In genomic region chr14:33457021-33457420, GRCh38 we compare ENCODE assay signal across 21 cellular contexts.
DNase-seq lines count a peak whose midpoint lies in the region; ATAC-seq and TF ChIP-seq lines count a peak whose summit lies in the region.
"Had no signal": no experiment of that assay in that cellular context is flagged by ENCODE, and none has a peak within 500 bp of the region (broad histone marks: within the 10 kb centered on the region; RNA-seq: fewer than 3 reads in every experiment).

No MANE protein-coding gene starts in this region.

- TF ChIP-seq CTCF in mucosa of descending colon (IDR thresholded peaks at IDR 0.05) (no peak), transverse colon (IDR thresholded peaks at IDR 0.05) (no peak)

- H3K27ac ChIP-seq in cingulate gyrus (ENCODE audit: low read depth, low read length), result peak overlapping the region; percentile 74
- no peak overlapping the region for H3K27ac ChIP-seq in transverse colon
- H3K27ac ChIP-seq: C4-2B, ovary had no signal

- H3K4me3 ChIP-seq in mucosa of descending colon (no peak overlapping the region), transverse colon (no peak overlapping the region)
- H3K4me3 ChIP-seq: ovary had no signal

- H3K36me3 ChIP-seq in mucosa of descending colon (ENCODE audit: low read depth) (no peaks in the 10 kb centered on the region), transverse colon (no peaks in the 10 kb centered on the region)
- H3K36me3 ChIP-seq: ovary had no signal

- ATAC-seq in mucosa of descending colon, result peak; percentile 18
- ATAC-seq: activated CD4-positive, CD25-positive, alpha-beta regulatory T cell treated with anti-CD3 and anti-CD28 coated beads, Interleukin-2, amount 50 U/mL, for 24 hours; activated T-helper 17 cell treated with anti-CD3 and anti-CD28 coated beads, Interleukin-2, amount 50 U/mL, for 72 hours; right cardiac atrium; stimulated activated memory B cell treated with anti-CD40 and anti-IgM and Interleukin-4, amounts not matched to agents 10 μg/mL and 1 μg/mL and 100 μg/mL, for 72 hours had no signal

- in situ Hi-C loops in G401 (cut with HindIII; ENCODE audit: low sequenced_read_pairs) (no loop called here), transverse colon (cut with MboI; ENCODE audit: low pct_ligation_motif_present in 1 of 4, low pct_unique_long_range_greater_than_20kb in 1 of 4, low sequenced_read_pairs in 3 of 4) (loop anchor here in 1 of 4 donors (25.0 kb wide), 1 partner anchor 330 kb away; no protein-coding TSS in a partner anchor)

- H3K27me3 ChIP-seq in transverse colon, result no peaks in the 10 kb centered on the region
- H3K27me3 ChIP-seq: ovary had no signal

- no peak for TF ChIP-seq EP300 in transverse colon (IDR thresholded peaks at IDR 0.05; ENCODE audit: low read depth)

- intact Hi-C loops in mucosa of descending colon (cut with DNase I, micrococcal nuclease) (no loop called here), transverse colon (cut with DNase I; ENCODE audit: low total_unique reads) (no loop called here)

- H3K4me1 ChIP-seq in mucosa of descending colon (ENCODE audit: low read depth), result peaks cover 15% of the 10 kb centered on the region
- H3K4me1 ChIP-seq in transverse colon, result peaks cover 5 to 58% (median 35%) of the 10 kb centered on the region in 4 donors
- H3K4me1 ChIP-seq: Caco-2 had no signal

- TF ChIP-seq POLR2A in transverse colon (IDR thresholded peaks at IDR 0.05), result no peak

- DNase-seq in G401 (ENCODE audit: low spot score), result peak; percentile 14
- DNase-seq in RPMI7951 (ENCODE audit: low read depth), result peak; percentile 7
- DNase-seq in mucosa of descending colon, result no peak
- DNase-seq in NCI-H1417 (lab: John Stamatoyannopoulos, UW), result no peak
- DNase-seq in OCI-M2 (lab: John Stamatoyannopoulos, UW; ENCODE audit: unreplicated experiment), result no peak
- no peak for DNase-seq in transverse colon
- no peak for DNase-seq in NCI-H2029 (lab: John Stamatoyannopoulos, UW)
- DNase-seq: activated CD4-positive, alpha-beta T cell treated with anti-CD3 and anti-CD28 coated beads, Interleukin-2, amount 50 U/mL, for 48 hours; Caco-2; central memory CD4-positive, alpha-beta T cell; NCI-H2081 treated with DMSO at 0.1 percent for 48 hours; NCI-H226; ovary; RPMI8226; stimulated activated CD4-positive, alpha-beta T cell treated with anti-CD3 and anti-CD28 coated beads, Interleukin-4, amount 100 ng/mL, for 24 hours had no signal

- 74% methylated on average over 4 of the region's 4 CpGs; no CpG with 5 or more reads in 1 of the 2 donors for WGBS in transverse colon (ENCODE audit: low coverage in 1 of 2), 2 donors

- H3K9me3 ChIP-seq in mucosa of descending colon (no peaks in the 10 kb centered on the region), transverse colon (no peaks in the 10 kb centered on the region)
- H3K9me3 ChIP-seq: Caco-2, ovary had no signal

Comparison
In these comparisons a context has a peak if more than half of its experiments do, and no peak if none do; other contexts are left out.
1. DNase-seq: peak in G401 (single experiment) and RPMI7951 (single experiment); none in mucosa of descending colon (0 of 3), NCI-H1417 (0 of 3), OCI-M2 (single experiment), transverse colon (single experiment) and NCI-H2029 (single experiment).